ENCODE assay signal across 8 cellular contexts in the genomic region with DNA sequence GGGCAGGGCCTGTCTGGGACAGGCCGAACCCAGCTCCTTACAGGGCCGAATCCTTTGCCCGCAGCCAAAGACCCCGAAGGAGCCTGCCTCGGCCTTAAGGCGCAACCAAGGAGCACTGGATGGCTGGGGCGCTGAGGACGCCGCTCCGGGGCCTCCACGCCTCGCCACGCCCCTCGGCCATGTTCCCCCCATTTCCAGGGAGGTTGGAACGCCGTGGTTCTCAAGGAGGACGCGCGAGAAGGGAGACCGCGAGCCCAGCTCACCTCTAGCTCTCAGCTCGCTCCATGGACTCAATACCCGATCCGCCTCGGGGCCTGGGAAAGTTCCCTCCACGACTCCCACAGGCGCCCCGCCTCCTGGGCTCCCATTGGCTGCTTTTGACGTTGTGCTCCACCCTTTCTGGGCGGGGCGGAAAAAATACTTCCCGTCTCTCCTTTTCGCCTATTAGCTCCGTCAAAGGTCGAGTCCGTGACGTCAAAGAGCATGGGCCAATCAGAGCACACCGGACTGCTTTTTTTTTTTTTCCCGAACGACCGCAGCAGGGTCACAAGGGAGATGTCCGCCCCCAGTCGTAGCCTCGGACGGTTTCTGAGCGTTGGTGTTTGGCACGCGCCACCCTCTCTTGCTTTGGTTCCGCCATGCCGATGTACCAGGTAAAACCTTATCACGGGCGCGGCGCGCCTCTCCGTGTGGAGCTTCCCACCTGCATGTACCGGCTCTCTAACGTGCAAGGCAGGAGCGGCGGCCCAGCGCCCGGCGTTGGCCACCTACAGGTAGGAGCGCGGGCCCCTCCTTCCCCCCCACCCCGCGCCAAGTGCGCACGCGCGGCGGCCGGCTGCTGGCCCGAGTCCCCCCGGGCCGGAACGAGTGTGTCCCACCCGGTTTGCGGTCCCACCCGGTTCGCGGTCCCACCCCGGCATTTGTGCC.
DNase-seq lines count a peak whose midpoint lies in the region; ATAC-seq and TF ChIP-seq lines count a peak whose summit lies in the region.

No MANE protein-coding gene starts in this region.

- peak; percentile 91 for TF ChIP-seq POLR2A in NB4 (IDR thresholded peaks at IDR 0.05; ENCODE audit: extremely low read depth, insufficient read length)

- DNase-seq in GM06990 (ENCODE audit: extremely low read depth, insufficient read length) (peak; percentile 96), HFFc6 (peak; percentile 99), NB4 (ENCODE audit: low read depth) (peak; percentile 100), SK-N-MC (ENCODE audit: low read depth, low spot score) (peak; percentile 90), glomerular visceral epithelial cell (ENCODE audit: extremely low spot score) (peak; percentile 99), omental fat pad (ENCODE audit: low spot score) (peak; percentile 98), thoracic aorta (ENCODE audit: low spot score) (peak; percentile 99)
- peak; percentile 95 to 98 for DNase-seq in activated naive CD4-positive, alpha-beta T cell treated with anti-CD3 and anti-CD28 coated beads, Interleukin-2, amount 50 U/mL, for 72 hours (ENCODE audit: low spot score in 2 of 2)

- peaks cover 18% of the 10 kb centered on the region for H3K4me1 Mint-ChIP-seq in HFFc6 (ENCODE audit: low read depth)

- TF ChIP-seq CTCF in GM06990 (IDR thresholded peaks at IDR 0.05; ENCODE audit: insufficient read depth, low read length, poor library complexity, severe bottlenecking) (peak; percentile 20), HFFc6 (IDR thresholded peaks at IDR 0.05) (peak; percentile 65), NB4 (IDR thresholded peaks at IDR 0.05; ENCODE audit: low read depth, low read length) (peak; percentile 13), omental fat pad (IDR thresholded peaks at IDR 0.05) (no peak), thoracic aorta (IDR thresholded peaks at IDR 0.05) (peak; percentile 38)

- no peaks in the 10 kb centered on the region for H3K9me3 Mint-ChIP-seq in HFFc6
- no peaks in the 10 kb centered on the region for H3K9me3 Mint-ChIP-seq in activated naive CD4-positive, alpha-beta T cell treated with anti-CD3 and anti-CD28 coated beads, Interleukin-2, amount 50 U/mL, for 72 hours

- peak; percentile 91 to 94 for ATAC-seq in activated naive CD4-positive, alpha-beta T cell treated with anti-CD3 and anti-CD28 coated beads, Interleukin-2, amount 50 U/mL, for 72 hours
- peak; percentile 97 for ATAC-seq in omental fat pad (ENCODE audit: low FRiP score)
- peak; percentile 96 for ATAC-seq in thoracic aorta (ENCODE audit: insufficient number of reproducible peaks, low FRiP score, low read depth)

- H3K36me3 ChIP-seq in GM06990 (ENCODE audit: control insufficient read depth, insufficient read depth, low read length): peaks cover 2% of the 10 kb centered on the region; the same call in 1 of the 2 replicates
- H3K36me3 ChIP-seq in SK-N-MC (ENCODE audit: insufficient read depth, low read length): no peaks in the 10 kb centered on the region; the same call in 1 of the 2 replicates
- H3K36me3 ChIP-seq in thoracic aorta: no peaks in the 10 kb centered on the region

- peak overlapping the region; percentile 92 for H3K9ac ChIP-seq in SK-N-MC (ENCODE audit: insufficient read length)

- H3K27ac ChIP-seq in SK-N-MC (peak overlapping the region; percentile 67; the same call in 1 of the 2 replicates), thoracic aorta (peak overlapping the region; percentile 92 to 94)

- peak overlapping the region; percentile 94 for H3K4me3 Mint-ChIP-seq in HFFc6

- H3K27ac Mint-ChIP-seq in HFFc6: peak overlapping the region; percentile 96
- H3K27ac Mint-ChIP-seq in activated naive CD4-positive, alpha-beta T cell treated with anti-CD3 and anti-CD28 coated beads, Interleukin-2, amount 50 U/mL, for 72 hours: peak overlapping the region; percentile 92 to 96

- H3K27me3 Mint-ChIP-seq in HFFc6 (ENCODE audit: insufficient read depth): no peaks in the 10 kb centered on the region; the same call in 1 of the 2 replicates

- H3K36me3 Mint-ChIP-seq in HFFc6 (ENCODE audit: low read depth): peaks cover 5% of the 10 kb centered on the region; the same call in 1 of the 2 replicates
- H3K36me3 Mint-ChIP-seq in activated naive CD4-positive, alpha-beta T cell treated with anti-CD3 and anti-CD28 coated beads, Interleukin-2, amount 50 U/mL, for 72 hours: no peaks in the 10 kb centered on the region

- no peaks in the 10 kb centered on the region for H3K27me3 ChIP-seq in GM06990 (replicated peaks; ENCODE audit: control insufficient read depth, insufficient read depth, low read length)
- no peaks in the 10 kb centered on the region for H3K27me3 ChIP-seq in thoracic aorta (replicated peaks; ENCODE audit: insufficient read depth)

- peaks cover 6% of the 10 kb centered on the region in 2 donors for H3K4me1 ChIP-seq in thoracic aorta (ENCODE audit: control insufficient read depth in 1 of 2, low read depth in 2 of 2)

- H3K9me3 ChIP-seq in SK-N-MC (ENCODE audit: low read depth, low read length): no peaks in the 10 kb centered on the region
- H3K9me3 ChIP-seq in thoracic aorta: no peaks in the 10 kb centered on the region

- peak overlapping the region; percentile 84 for H3K4me3 ChIP-seq in GM06990 (replicated peaks; ENCODE audit: low read depth, low read length)
- peak overlapping the region; percentile 89 for H3K4me3 ChIP-seq in NB4 (ENCODE audit: low read depth, low read length)
- H3K4me3 ChIP-seq in SK-N-MC: peak overlapping the region; percentile 98
- H3K4me3 ChIP-seq in thoracic aorta: peak overlapping the region; percentile 99

Comparison
In these comparisons a context has a peak if more than half of its experiments do, and no peak if none do; other contexts are left out.
1. Peak in every context shown above with its lines: DNase-seq, ATAC-seq, H3K4me3 ChIP-seq and H3K27ac ChIP-seq.
2. CTCF ChIP-seq: peak in GM06990 (single experiment), HFFc6 (single experiment), NB4 (single experiment) and thoracic aorta (single experiment); none in omental fat pad (0 of 3).